In the genomic region with DNA sequence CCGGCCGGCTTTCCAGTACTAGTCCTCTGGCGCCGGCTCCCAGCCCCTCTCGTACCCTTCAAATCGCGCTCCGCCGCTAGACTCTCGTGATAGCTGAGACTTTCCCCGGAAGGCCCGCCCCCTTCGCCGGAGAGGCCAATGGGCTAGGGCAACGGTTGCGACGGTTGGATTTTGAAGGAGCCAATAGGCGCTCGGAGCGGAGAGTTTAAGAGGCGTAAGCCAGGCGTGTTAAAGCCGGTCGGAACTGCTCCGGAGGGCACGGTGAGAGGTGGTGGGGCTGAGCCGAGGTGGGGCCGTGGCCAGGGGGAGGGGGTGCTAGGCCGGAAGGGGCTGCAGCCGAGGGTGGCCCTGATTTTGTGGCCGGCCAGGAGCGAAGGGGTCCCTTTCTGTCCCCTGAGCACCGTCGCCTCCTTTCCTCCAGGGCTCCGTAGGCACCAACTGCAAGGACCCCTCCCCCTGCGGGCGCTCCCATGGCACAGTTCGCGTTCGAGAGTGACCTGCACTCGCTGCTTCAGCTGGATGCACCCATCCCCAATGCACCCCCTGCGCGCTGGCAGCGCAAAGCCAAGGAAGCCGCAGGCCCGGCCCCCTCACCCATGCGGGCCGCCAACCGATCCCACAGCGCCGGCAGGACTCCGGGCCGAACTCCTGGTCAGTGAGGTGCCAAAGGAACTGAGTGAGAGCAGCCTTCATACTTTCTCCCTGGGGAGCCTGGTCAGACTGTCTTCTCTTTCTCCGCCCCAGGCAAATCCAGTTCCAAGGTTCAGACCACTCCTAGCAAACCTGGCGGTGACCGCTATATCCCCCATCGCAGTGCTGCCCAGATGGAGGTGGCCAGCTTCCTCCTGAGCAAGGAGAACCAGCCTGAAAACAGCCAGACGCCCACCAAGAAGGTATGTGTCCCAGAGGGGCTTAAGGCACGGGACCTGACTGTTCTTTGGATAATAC, we compare ENCODE assay signal across 8 cellular contexts. TPM values are rescaled to one million over a fixed set of nuclear protein-coding genes. Genes with fewer than 3 reads are reported as not detected.
A peak's percentile ranks its signal among the peaks of the same experiment; 100 is the strongest.
DNase-seq lines count a peak whose midpoint lies in the region; ATAC-seq and TF ChIP-seq lines count a peak whose summit lies in the region.

TSS of gene CDC20 (plus strand) at position 236 of the 948 bp plus-strand sequence. CDS start at position 471, 235 bp downstream.

- peak within 1 kb of the TSS; percentile 64 for H3K4me3 ChIP-seq in choroid plexus epithelial cell (ENCODE audit: low read depth, low read length)

- H3K27me3 Mint-ChIP-seq in activated CD4-positive, alpha-beta T cell treated with anti-CD3 and anti-CD28 coated beads for 36 hours, result no peaks in the 10 kb centered on the region

- POLR2A ChIA-PET in activated CD4-positive, alpha-beta T cell treated with anti-CD3 and anti-CD28 coated beads for 36 hours (lab: Charles Lee), result interaction anchor here (1.6 kb wide), 1 partner anchor 9 kb away, joined by 14 read pairs; the partner anchor contains the start of gene ELOVL1

- peak; percentile 97 for DNase-seq in Ammon's horn (ENCODE audit: low spot score)
- DNase-seq in GM19238 (ENCODE audit: insufficient read length, low spot score), result peak; percentile 89
- peak; percentile 98 for DNase-seq in NCI-H524 (lab: John Stamatoyannopoulos, UW)
- peak; percentile 99 for DNase-seq in activated CD4-positive, alpha-beta T cell treated with anti-CD3 and anti-CD28 coated beads for 36 hours
- peak; percentile 96 for DNase-seq in choroid plexus epithelial cell (ENCODE audit: low read depth)
- peak; percentile 97 for DNase-seq in kidney glomerular epithelial cell (lab: John Stamatoyannopoulos, UW)
- peak; percentile 86 to 96 for DNase-seq in stimulated activated CD4-positive, alpha-beta T cell treated with anti-CD3 and anti-CD28 coated beads, Interleukin-1b, Interleukin-23, amount 100 ng/mL, for 1 hour (ENCODE audit: low read depth in 2 of 2)

- H3K4me3 Mint-ChIP-seq in activated CD4-positive, alpha-beta T cell treated with anti-CD3 and anti-CD28 coated beads for 36 hours, result peak within 1 kb of the TSS; percentile 97

- ATAC-seq in HG03442 (IDR thresholded peaks at IDR 0.05; ENCODE audit: unreplicated experiment), result peak; percentile 91
- peak; percentile 99 for ATAC-seq in activated CD4-positive, alpha-beta T cell treated with anti-CD3 and anti-CD28 coated beads for 36 hours

- H3K27ac Mint-ChIP-seq in activated CD4-positive, alpha-beta T cell treated with anti-CD3 and anti-CD28 coated beads for 36 hours, result peak within 1 kb of the TSS; percentile 93

- H3K9me3 Mint-ChIP-seq in activated CD4-positive, alpha-beta T cell treated with anti-CD3 and anti-CD28 coated beads for 36 hours (ENCODE audit: low read depth), result no peaks in the 10 kb centered on the region

- peaks cover 50% of the 10 kb centered on the region for H3K36me3 Mint-ChIP-seq in activated CD4-positive, alpha-beta T cell treated with anti-CD3 and anti-CD28 coated beads for 36 hours (ENCODE audit: low read depth)

- TF ChIP-seq CTCF in choroid plexus epithelial cell (conservative IDR thresholded peaks at IDR 0.05; ENCODE audit: low read depth, low read length), result no peak

- intact Hi-C loops in activated CD4-positive, alpha-beta T cell treated with anti-CD3 and anti-CD28 coated beads for 36 hours (cut with DNase I, micrococcal nuclease), result loop anchor here (1.0 to 5.0 kb wide), 12 partner anchors 9 to 588 kb away; partner anchors contain the start of genes ELOVL1 (in 2 of the 2), CFAP57 (in 1 of the 2), EBNA1BP2 (in 1 of the 2) and IPO13 (in 1 of the 2)

- CTCF ChIA-PET in activated CD4-positive, alpha-beta T cell treated with anti-CD3 and anti-CD28 coated beads for 36 hours (lab: Charles Lee), result interaction anchor here (0.6 to 2.4 kb wide), 9 partner anchors 9 to 291 kb away, joined by 3 to 10 read pairs (median 4); partner anchors contain the start of genes ELOVL1 and KDM4A

- H3K4me1 Mint-ChIP-seq in activated CD4-positive, alpha-beta T cell treated with anti-CD3 and anti-CD28 coated beads for 36 hours, result peaks cover 32% of the 10 kb centered on the region

RNA-seq across cellular contexts. Expression of gene CDC20, which starts in this region (rescaled TPM):
- 100 to 1,000 TPM; 158 to 163 TPM for total RNA-seq in activated CD4-positive, alpha-beta T cell treated with anti-CD3 and anti-CD28 coated beads for 36 hours

Comparison
In these comparisons a context has a peak if more than half of its experiments do, and no peak if none do; other contexts are left out.
1. Peak in every context shown above with its lines: DNase-seq, ATAC-seq and H3K4me3 ChIP-seq.